Comparison of ENCODE assay signal across 11 cellular contexts in the genomic region with DNA sequence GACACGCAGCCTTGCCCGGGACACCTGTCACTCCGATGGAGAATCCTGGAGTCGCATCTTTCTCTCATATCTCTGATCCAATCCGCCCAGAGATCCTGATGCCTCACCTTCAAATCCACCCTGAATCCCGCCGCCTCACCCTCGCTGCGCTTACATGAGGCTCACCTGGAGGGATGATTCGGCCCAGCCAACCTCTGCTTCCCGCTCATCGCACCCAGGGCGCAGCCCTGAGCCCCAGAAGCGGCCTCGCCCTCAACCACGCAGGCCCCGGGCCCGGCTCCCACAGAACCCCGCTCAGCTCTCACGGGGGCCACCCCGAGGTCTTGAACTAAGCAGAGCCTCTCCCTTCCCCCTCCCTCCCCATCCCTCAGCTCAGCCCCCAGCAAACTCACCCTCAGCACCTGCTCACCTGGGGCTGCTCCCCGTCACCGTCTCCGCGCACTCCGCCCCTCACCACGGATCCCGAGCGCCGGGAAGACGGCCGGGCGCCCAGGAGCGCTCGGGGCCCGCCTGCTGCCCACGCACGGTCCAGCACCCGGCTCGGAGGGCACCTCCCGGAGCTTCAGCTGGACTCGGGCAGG.
"Had no signal": no experiment of that assay in that cellular context is flagged by ENCODE, and none has a peak within 500 bp of the region (broad histone marks: within the 10 kb centered on the region; RNA-seq: fewer than 3 reads in every experiment).

No MANE protein-coding gene starts in this region.

- DNase-seq: activated B cell treated with CpG ODN at 0.5 μM for 24 hours; activated gamma-delta T cell; activated T-cell treated with anti-CD3 and anti-CD28 coated beads, Interleukin-2, amount 50 U/mL, for 48 hours; islet precursor cell; natural killer cell; stimulated activated CD4-positive, alpha-beta T cell treated with anti-CD3 and anti-CD28 coated beads, Interleukin-2, amount 100 ng/mL, for 48 hours; stimulated activated naive CD4-positive, alpha-beta T cell treated with Interleukin-2 at 50 U/mL for 16 hours; T-helper 17 cell; trophoblast cell had no signal

- H3K4me3 ChIP-seq: cardiac muscle cell, suprapubic skin had no signal
